17 cellular contexts compared by ENCODE assay signal in genomic region chr3:106355873-106356272, GRCh38.
A peak's percentile ranks its signal among the peaks of the same experiment; 100 is the strongest.
DNase-seq lines count a peak whose midpoint lies in the region; ATAC-seq and TF ChIP-seq lines count a peak whose summit lies in the region.
"Had no signal": no experiment of that assay in that cellular context is flagged by ENCODE, and none has a peak within 500 bp of the region (broad histone marks: within the 10 kb centered on the region; RNA-seq: fewer than 3 reads in every experiment).

No MANE protein-coding gene starts in this region.

- H3K9me3 Mint-ChIP-seq in activated CD8-positive, alpha-beta T cell treated with anti-CD3 and anti-CD28 coated beads for 36 hours = peaks cover 3% of the 10 kb centered on the region
- peaks cover 20% of the 10 kb centered on the region for H3K9me3 Mint-ChIP-seq in activated CD8-positive, alpha-beta T cell treated with anti-CD3 and anti-CD28 coated beads, Interleukin-2, amount 10 ng/mL, durations not matched to agents 7 days and 5 days (ENCODE audit: insufficient read depth)
- H3K9me3 Mint-ChIP-seq in activated T-cell treated with anti-CD3 and anti-CD28 coated beads, Interleukin-2, amount 50 U/mL, for 72 hours = peaks cover 8 to 19% of the 10 kb centered on the region in 2 donors
- H3K9me3 Mint-ChIP-seq in activated naive CD8-positive, alpha-beta T cell treated with anti-CD3 and anti-CD28 coated beads for 36 hours = peaks cover 16% of the 10 kb centered on the region
- H3K9me3 Mint-ChIP-seq in stimulated activated effector memory CD8-positive, alpha-beta T cell treated with anti-CD3 and anti-CD28 coated beads, Interleukin-12 subunit alpha, Interleukin-12 subunit beta, amount 100 ng/mL, for 72 hours = peaks cover 7% of the 10 kb centered on the region
- H3K9me3 Mint-ChIP-seq: CD4-positive, alpha-beta T cell; CD8-positive, alpha-beta T cell had no signal

- TF ChIP-seq CTCF in activated CD8-positive, alpha-beta T cell treated with anti-CD3 and anti-CD28 coated beads for 36 hours (IDR thresholded peaks at IDR 0.05) = no peak

- H3K4me3 Mint-ChIP-seq in activated CD8-positive, alpha-beta T cell treated with anti-CD3 and anti-CD28 coated beads for 36 hours = no peak overlapping the region
- no peak overlapping the region for H3K4me3 Mint-ChIP-seq in activated CD8-positive, alpha-beta T cell treated with anti-CD3 and anti-CD28 coated beads, Interleukin-2, amount 10 ng/mL, durations not matched to agents 7 days and 5 days
- H3K4me3 Mint-ChIP-seq in activated T-cell treated with anti-CD3 and anti-CD28 coated beads, Interleukin-2, amount 50 U/mL, for 72 hours = peak overlapping the region; percentile 8 to 10
- H3K4me3 Mint-ChIP-seq in activated naive CD8-positive, alpha-beta T cell treated with anti-CD3 and anti-CD28 coated beads for 36 hours = no peak overlapping the region
- no peak overlapping the region for H3K4me3 Mint-ChIP-seq in stimulated activated effector memory CD8-positive, alpha-beta T cell treated with anti-CD3 and anti-CD28 coated beads, Interleukin-12 subunit alpha, Interleukin-12 subunit beta, amount 100 ng/mL, for 72 hours
- H3K4me3 Mint-ChIP-seq: B cell; CD4-positive, alpha-beta T cell; CD8-positive, alpha-beta T cell had no signal

- intact Hi-C loops in activated CD8-positive, alpha-beta T cell treated with anti-CD3 and anti-CD28 coated beads for 36 hours (cut with micrococcal nuclease) = no loop called here

- DNase-seq in activated CD8-positive, alpha-beta T cell treated with anti-CD3 and anti-CD28 coated beads for 36 hours = no peak
- DNase-seq in activated CD8-positive, alpha-beta T cell treated with anti-CD3 and anti-CD28 coated beads, Interleukin-2, amount 10 ng/mL, durations not matched to agents 7 days and 5 days = no peak
- DNase-seq in activated T-cell treated with anti-CD3 and anti-CD28 coated beads, Interleukin-2, amount 50 U/mL, for 72 hours = no peak
- DNase-seq in activated T-cell treated with anti-CD3 and anti-CD28 coated beads for 4 hours (no peak), NCI-H82 treated with DMSO at 0.1 percent for 48 hours (lab: John Stamatoyannopoulos, UW; ENCODE audit: unreplicated experiment) (no peak), amniotic stem cell (lab: John Stamatoyannopoulos, UW) (no peak)
- no peak for DNase-seq in activated naive CD8-positive, alpha-beta T cell treated with anti-CD3 and anti-CD28 coated beads for 36 hours
- DNase-seq in stimulated activated effector memory CD8-positive, alpha-beta T cell treated with anti-CD3 and anti-CD28 coated beads, Interleukin-12 subunit alpha, Interleukin-12 subunit beta, amount 100 ng/mL, for 72 hours (ENCODE audit: low spot score in 2 of 2) = no peak
- DNase-seq: AML-193; Caco-2; Calu3; CD4-positive, alpha-beta T cell; CD8-positive, alpha-beta T cell; DMS79 treated with DMSO at 0.1 percent for 48 hours; GF-D8 had no signal

- H3K4me1 Mint-ChIP-seq in activated CD8-positive, alpha-beta T cell treated with anti-CD3 and anti-CD28 coated beads for 36 hours (ENCODE audit: low read depth) = peaks cover 7% of the 10 kb centered on the region
- peaks cover 5% of the 10 kb centered on the region for H3K4me1 Mint-ChIP-seq in activated CD8-positive, alpha-beta T cell treated with anti-CD3 and anti-CD28 coated beads, Interleukin-2, amount 10 ng/mL, durations not matched to agents 7 days and 5 days (ENCODE audit: low read depth)
- peaks cover 48% of the 10 kb centered on the region for H3K4me1 Mint-ChIP-seq in activated T-cell treated with anti-CD3 and anti-CD28 coated beads, Interleukin-2, amount 50 U/mL, for 72 hours (ENCODE audit: low read depth)
- H3K4me1 Mint-ChIP-seq in activated naive CD8-positive, alpha-beta T cell treated with anti-CD3 and anti-CD28 coated beads for 36 hours = peaks cover 3% of the 10 kb centered on the region
- H3K4me1 Mint-ChIP-seq in stimulated activated effector memory CD8-positive, alpha-beta T cell treated with anti-CD3 and anti-CD28 coated beads, Interleukin-12 subunit alpha, Interleukin-12 subunit beta, amount 100 ng/mL, for 72 hours = peaks cover 27% of the 10 kb centered on the region
- H3K4me1 Mint-ChIP-seq: B cell had no signal

- ATAC-seq in activated CD8-positive, alpha-beta T cell treated with anti-CD3 and anti-CD28 coated beads for 36 hours = no peak
- ATAC-seq in activated CD8-positive, alpha-beta T cell treated with anti-CD3 and anti-CD28 coated beads, Interleukin-2, amount 10 ng/mL, durations not matched to agents 7 days and 5 days = no peak
- no peak for ATAC-seq in activated T-cell treated with anti-CD3 and anti-CD28 coated beads, Interleukin-2, amount 50 U/mL, for 72 hours (replicated peaks in 1 of 2)
- ATAC-seq in stimulated activated effector memory CD8-positive, alpha-beta T cell treated with anti-CD3 and anti-CD28 coated beads, Interleukin-12 subunit alpha, Interleukin-12 subunit beta, amount 100 ng/mL, for 72 hours = peak; percentile 51
- ATAC-seq: A549; CD8-positive, alpha-beta T cell had no signal

- H3K27me3 Mint-ChIP-seq in activated CD8-positive, alpha-beta T cell treated with anti-CD3 and anti-CD28 coated beads for 36 hours = no peaks in the 10 kb centered on the region
- no peaks in the 10 kb centered on the region for H3K27me3 Mint-ChIP-seq in activated CD8-positive, alpha-beta T cell treated with anti-CD3 and anti-CD28 coated beads, Interleukin-2, amount 10 ng/mL, durations not matched to agents 7 days and 5 days (ENCODE audit: low read depth)
- no peaks in the 10 kb centered on the region for H3K27me3 Mint-ChIP-seq in activated T-cell treated with anti-CD3 and anti-CD28 coated beads, Interleukin-2, amount 50 U/mL, for 72 hours (ENCODE audit: low read depth)
- H3K27me3 Mint-ChIP-seq in activated naive CD8-positive, alpha-beta T cell treated with anti-CD3 and anti-CD28 coated beads for 36 hours = no peaks in the 10 kb centered on the region
- H3K27me3 Mint-ChIP-seq: B cell; CD4-positive, alpha-beta T cell had no signal

- H3K27ac Mint-ChIP-seq in activated CD8-positive, alpha-beta T cell treated with anti-CD3 and anti-CD28 coated beads for 36 hours = peak overlapping the region; percentile 34
- H3K27ac Mint-ChIP-seq in activated CD8-positive, alpha-beta T cell treated with anti-CD3 and anti-CD28 coated beads, Interleukin-2, amount 10 ng/mL, durations not matched to agents 7 days and 5 days = no peak overlapping the region
- peak overlapping the region; percentile 11 for H3K27ac Mint-ChIP-seq in activated T-cell treated with anti-CD3 and anti-CD28 coated beads, Interleukin-2, amount 50 U/mL, for 72 hours
- H3K27ac Mint-ChIP-seq in activated naive CD8-positive, alpha-beta T cell treated with anti-CD3 and anti-CD28 coated beads for 36 hours = peak overlapping the region; percentile 5
- H3K27ac Mint-ChIP-seq in stimulated activated effector memory CD8-positive, alpha-beta T cell treated with anti-CD3 and anti-CD28 coated beads, Interleukin-12 subunit alpha, Interleukin-12 subunit beta, amount 100 ng/mL, for 72 hours = peak overlapping the region; percentile 24
- H3K27ac Mint-ChIP-seq: B cell; CD4-positive, alpha-beta T cell; CD8-positive, alpha-beta T cell had no signal

- CTCF ChIA-PET in activated CD8-positive, alpha-beta T cell treated with anti-CD3 and anti-CD28 coated beads for 36 hours (lab: Charles Lee) = interaction anchor here (0.8 kb wide), 1 partner anchor 17 kb away, joined by 3 read pairs; no protein-coding TSS in a partner anchor
- CTCF ChIA-PET in activated CD8-positive, alpha-beta T cell treated with anti-CD3 and anti-CD28 coated beads, Interleukin-2, amount 10 ng/mL, durations not matched to agents 7 days and 5 days (lab: Charles Lee) = no interaction called here

- H3K36me3 Mint-ChIP-seq in activated CD8-positive, alpha-beta T cell treated with anti-CD3 and anti-CD28 coated beads for 36 hours (ENCODE audit: low read depth) = peaks cover 2% of the 10 kb centered on the region
- no peaks in the 10 kb centered on the region for H3K36me3 Mint-ChIP-seq in activated CD8-positive, alpha-beta T cell treated with anti-CD3 and anti-CD28 coated beads, Interleukin-2, amount 10 ng/mL, durations not matched to agents 7 days and 5 days (ENCODE audit: low read depth)
- H3K36me3 Mint-ChIP-seq in activated T-cell treated with anti-CD3 and anti-CD28 coated beads, Interleukin-2, amount 50 U/mL, for 72 hours (ENCODE audit: insufficient read depth in 2 of 2) = peaks cover 7 to 40% of the 10 kb centered on the region in 2 donors
- no peaks in the 10 kb centered on the region for H3K36me3 Mint-ChIP-seq in activated naive CD8-positive, alpha-beta T cell treated with anti-CD3 and anti-CD28 coated beads for 36 hours
- peaks cover 5% of the 10 kb centered on the region for H3K36me3 Mint-ChIP-seq in stimulated activated effector memory CD8-positive, alpha-beta T cell treated with anti-CD3 and anti-CD28 coated beads, Interleukin-12 subunit alpha, Interleukin-12 subunit beta, amount 100 ng/mL, for 72 hours
- H3K36me3 Mint-ChIP-seq: CD8-positive, alpha-beta T cell had no signal

- POLR2A ChIA-PET in activated CD8-positive, alpha-beta T cell treated with anti-CD3 and anti-CD28 coated beads for 36 hours (lab: Charles Lee) = interaction anchor here (0.6 to 0.9 kb wide), 2 partner anchors 23 to 98 kb away, joined by 3 read pairs; no protein-coding TSS in a partner anchor
- POLR2A ChIA-PET in activated CD8-positive, alpha-beta T cell treated with anti-CD3 and anti-CD28 coated beads, Interleukin-2, amount 10 ng/mL, durations not matched to agents 7 days and 5 days (lab: Charles Lee) = no interaction called here

Comparison
In these comparisons a context has a peak if more than half of its experiments do, and no peak if none do; other contexts are left out.
1. H3K4me3 Mint-ChIP-seq: peak in activated T-cell treated with anti-CD3 and anti-CD28 coated beads, Interleukin-2, amount 50 U/mL, for 72 hours (2 of 2); none in activated CD8-positive, alpha-beta T cell treated with anti-CD3 and anti-CD28 coated beads for 36 hours (single experiment), activated CD8-positive, alpha-beta T cell treated with anti-CD3 and anti-CD28 coated beads, Interleukin-2, amount 10 ng/mL, durations not matched to agents 7 days and 5 days (single experiment), activated naive CD8-positive, alpha-beta T cell treated with anti-CD3 and anti-CD28 coated beads for 36 hours (single experiment) and stimulated activated effector memory CD8-positive, alpha-beta T cell treated with anti-CD3 and anti-CD28 coated beads, Interleukin-12 subunit alpha, Interleukin-12 subunit beta, amount 100 ng/mL, for 72 hours (single experiment).